1 cellular context compared by ENCODE assay signal in genomic region chr12:116562090-116562489, GRCh38.
TF ChIP-seq lines count a peak whose summit lies in the region.

No MANE protein-coding gene starts in this region.

TF ChIP-seq in HepG2, 621 proteins besides CTCF, POLR2A, EP300 and RAD21 (continued from another document):
- TF ChIP-seq ZNF329 (CRISPR knock-in tag; IDR thresholded peaks at IDR 0.05; ENCODE audit: low read depth) = peak; percentile 77
